20 cellular contexts compared by ENCODE assay signal in genomic region chr19:36003284-36003683, GRCh38. TPM values are rescaled to one million over a fixed set of nuclear protein-coding genes. Genes with fewer than 3 reads are reported as not detected.
DNase-seq lines count a peak whose midpoint lies in the region; ATAC-seq, FAIRE-seq and TF ChIP-seq lines count a peak whose summit lies in the region.
"Had no signal": no experiment of that assay in that cellular context is flagged by ENCODE, and none has a peak within 500 bp of the region (broad histone marks: within the 10 kb centered on the region; RNA-seq: fewer than 3 reads in every experiment).

No MANE protein-coding gene starts in this region.

- H4K8ac ChIP-seq in neuronal stem cell (ENCODE audit: low read depth, low read length), result no peak overlapping the region

- DNase-seq in A549 (ENCODE audit: low read depth in 1 of 2, low spot score in 1 of 2) (no peak), neuronal stem cell (ENCODE audit: low spot score) (no peak), putamen (ENCODE audit: low spot score) (no peak), NCI-H2029 treated with DMSO at 0.1 percent for 48 hours (lab: John Stamatoyannopoulos, UW) (no peak), right atrium auricular region (ENCODE audit: low spot score) (no peak)
- DNase-seq: Caco-2; CD4-positive, CD25-positive, alpha-beta regulatory T cell; CD8-positive, alpha-beta T cell; DMS153; DND-41; GM23248; H7; HCEC 1CT had no signal

- no peak overlapping the region for H3K9ac ChIP-seq in neuronal stem cell (ENCODE audit: low read depth, low read length, poor library complexity)
- H3K9ac ChIP-seq: BLaER1, GM23248 had no signal

- no peak overlapping the region for H3K18ac ChIP-seq in neuronal stem cell (ENCODE audit: low read length)

- peak overlapping the region; percentile 10 for H2BK12ac ChIP-seq in neuronal stem cell (ENCODE audit: low read length)

- TF ChIP-seq RAD21 in A549 (conservative IDR thresholded peaks at IDR 0.05 in 1 of 2, IDR thresholded peaks at IDR 0.05 in 1 of 2), result no peak

- 89% methylated on average over 4 of the region's 4 CpGs for WGBS in A549 (ENCODE audit: missing lambda C conversion rate)
- WGBS in neuronal stem cell (ENCODE audit: extremely low coverage in 2 of 2, insufficient read length in 2 of 2, insufficient replicate concordance in 1 of 2), 2 donors, result no CpG with 5 or more reads among the region's 4 CpGs

- POLR2A ChIA-PET in A549 (lab: Yijun Ruan, JAX) (interaction anchor here (1.0 to 1.7 kb wide), 1 partner anchor 11 kb away, joined by 3 to 5 read pairs; the partner anchor contains the start of gene ALKBH6), HEK293 (lab: Yijun Ruan, JAX) (interaction anchor here (0.7 to 6.4 kb wide), 2 partner anchors 11 to 114 kb away, joined by 3 to 37 read pairs; partner anchors contain the start of gene ALKBH6)

- peak overlapping the region; percentile 53 for H4K91ac ChIP-seq in neuronal stem cell (ENCODE audit: low read depth, low read length, poor library complexity)

- H2BK5ac ChIP-seq in neuronal stem cell (ENCODE audit: low read length), result no peak overlapping the region

- peaks cover 11% of the 10 kb centered on the region for H3K4me1 ChIP-seq in A549
- H3K4me1 ChIP-seq in HEK293 (ENCODE audit: control insufficient read depth, insufficient read depth, low read length), result peaks cover 6% of the 10 kb centered on the region; the same call in 1 of the 2 replicates
- H3K4me1 ChIP-seq in neuronal stem cell (ENCODE audit: control insufficient read depth in 2 of 2, insufficient read depth in 1 of 2, low read depth in 1 of 2, low read length in 2 of 2), result no peaks in the 10 kb centered on the region
- peaks cover 0 to 16% of the 10 kb centered on the region in 2 donors for H3K4me1 ChIP-seq in right atrium auricular region
- H3K4me1 ChIP-seq: Caco-2 had no signal

- TF ChIP-seq EP300 in A549 (IDR thresholded peaks at IDR 0.05), result no peak

- FAIRE-seq in A549 (lab: Jason Lieb, UNC), result peak; percentile 7
- FAIRE-seq: G401.6, GM12892, GM19239, H1 had no signal

- CTCF ChIA-PET in A549 (lab: Yijun Ruan, JAX) (interaction anchor here (1.0 to 2.8 kb wide), 5 partner anchors 9 to 58 kb away, joined by 3 to 9 read pairs (median 7); partner anchors contain the start of gene ALKBH6), HEK293 (lab: Yijun Ruan, JAX) (interaction anchor here (0.7 to 1.0 kb wide), 2 partner anchors 9 to 411 kb away, joined by 3 read pairs; no protein-coding TSS in a partner anchor)

- H3K36me3 ChIP-seq in HEK293 (ENCODE audit: control insufficient read depth in 2 of 2, insufficient read depth in 1 of 2, low read length in 2 of 2), result peaks cover 27 to 63% of the 10 kb centered on the region in 2 experiments
- peaks cover 8 to 16% of the 10 kb centered on the region in 2 donors for H3K36me3 ChIP-seq in neuronal stem cell (replicated peaks in 1 of 2; ENCODE audit: control insufficient read depth in 2 of 2, insufficient read depth in 2 of 2, low read length in 2 of 2)
- peaks cover 2% of the 10 kb centered on the region for H3K36me3 ChIP-seq in right atrium auricular region

- H2BK15ac ChIP-seq in neuronal stem cell (ENCODE audit: low read length), result no peak overlapping the region

- no peak for TF ChIP-seq POLR2A in A549 (IDR thresholded peaks at IDR 0.05; ENCODE audit: low read length)

- H3K27ac ChIP-seq in A549 (no peak overlapping the region), HEK293 (ENCODE audit: extremely low read depth, low read depth, low read length) (no peak overlapping the region), neuronal stem cell (replicated peaks; ENCODE audit: low read length) (no peak overlapping the region), right atrium auricular region (no peak overlapping the region)
- H3K27ac ChIP-seq: BLaER1, C4-2B, GM23248 had no signal

- H3K23ac ChIP-seq in neuronal stem cell (ENCODE audit: low read depth, low read length, poor library complexity), result peak overlapping the region; percentile 65

- H3K14ac ChIP-seq in neuronal stem cell (ENCODE audit: low read length), result no peak overlapping the region

- no peak for ATAC-seq in A549
- ATAC-seq: CD8-positive, alpha-beta T cell had no signal

- H3K4ac ChIP-seq in neuronal stem cell (ENCODE audit: low read length), result no peak overlapping the region

- H2BK120ac ChIP-seq in neuronal stem cell (ENCODE audit: low read depth, low read length), result no peak overlapping the region

- no peak overlapping the region for H2AK5ac ChIP-seq in neuronal stem cell (ENCODE audit: low read depth, low read length)

- H3K9me3 ChIP-seq in A549, result no peaks in the 10 kb centered on the region
- H3K9me3 ChIP-seq in HEK293 (ENCODE audit: control insufficient read depth, insufficient read depth, low read depth, low read length), result no peaks in the 10 kb centered on the region; the same call in 1 of the 2 replicates
- H3K9me3 ChIP-seq in neuronal stem cell (replicated peaks in 1 of 2; ENCODE audit: control insufficient read depth in 2 of 2, insufficient read depth in 1 of 2, low read depth in 1 of 2, low read length in 2 of 2), result no peaks in the 10 kb centered on the region
- H3K9me3 ChIP-seq in right atrium auricular region, result no peaks in the 10 kb centered on the region
- H3K9me3 ChIP-seq: BLaER1, Caco-2 had no signal

- TF ChIP-seq CTCF in A549 (IDR thresholded peaks at IDR 0.05) (no peak), HEK293 (tag by site-specific recombination; IDR thresholded peaks at IDR 0.05) (no peak), right atrium auricular region (IDR thresholded peaks at IDR 0.05) (no peak)

- H3K79me1 ChIP-seq in neuronal stem cell (ENCODE audit: low read depth, low read length), result peaks cover 11% of the 10 kb centered on the region

- H3K4me2 ChIP-seq in A549 (no peak overlapping the region), neuronal stem cell (ENCODE audit: insufficient read depth, low read length, poor library complexity, severe bottlenecking) (no peak overlapping the region)
- H3K4me2 ChIP-seq: BLaER1 had no signal

- no peak overlapping the region for H2AFZ ChIP-seq in neuronal stem cell (ENCODE audit: low read length)
- H2AFZ ChIP-seq: GM23248 had no signal

- H3K27me3 ChIP-seq in neuronal stem cell (ENCODE audit: control insufficient read depth in 3 of 3, insufficient read depth in 3 of 3, low read depth in 1 of 3, low read length in 3 of 3), result peaks cover 0 to 2% (median 0%) of the 10 kb centered on the region in 3 experiments
- no peaks in the 10 kb centered on the region for H3K27me3 ChIP-seq in right atrium auricular region

- H3K4me3 ChIP-seq in A549 (no peak overlapping the region), HEK293 (ENCODE audit: low read depth, low read length) (no peak overlapping the region), neuronal stem cell (ENCODE audit: low read length in 2 of 2) (no peak overlapping the region), right atrium auricular region (no peak overlapping the region)
- H3K4me3 ChIP-seq: BLaER1, GM23248 had no signal

TF ChIP-seq in HEK293, 187 proteins besides CTCF, POLR2A, EP300 and RAD21 (continues in another document):
- no peak for TF ChIP-seq ZFP3 (tag by site-specific recombination; IDR thresholded peaks at IDR 0.05; ENCODE audit: low read depth)

RNA-seq across cellular contexts. Expression of gene SYNE4, which starts 5.3 kb away (rescaled TPM):
- polyA plus RNA-seq in A549 (2011; rRNA removed) (0.56 and 0.60 TPM in 2 replicates), A549 (2017; fragmentation: RNase III; extraction: RNeasy Plus Mini Kit Qiagen cat#74134 plus additional on column Dnase treatment) (0.37 to 0.49 TPM (median 0.44 TPM) in 3 replicates)
- polyA plus RNA-seq in A549 (2012; cell fraction: cytosol; rRNA removed), result 0.47 and 0.52 TPM in 2 replicates
- 4.8 and 5.1 TPM in 2 replicates for polyA plus RNA-seq in A549 (2012; cell fraction: nucleus; rRNA removed)
- polyA minus RNA-seq in A549 (2011; rRNA and poly(A)+ RNA removed), result 0.15 and 0.37 TPM in 2 replicates
- 3.9 TPM for polyA plus RNA-seq in neuronal stem cell (2013, experiment 1 of 2)
- polyA plus RNA-seq in neuronal stem cell (2013, experiment 2 of 2), result 3.9 TPM
- not detected for total RNA-seq in right atrium auricular region
- total RNA-seq: GM23248 had no signal

RNA-seq across cellular contexts. Expression of gene SDHAF1, which starts 8.3 kb away (rescaled TPM):
- polyA plus RNA-seq in A549 (2011; rRNA removed) (22.8 and 25.3 TPM in 2 replicates), A549 (2017; fragmentation: RNase III; extraction: RNeasy Plus Mini Kit Qiagen cat#74134 plus additional on column Dnase treatment) (22.6 to 27.1 TPM (median 23.2 TPM) in 3 replicates)
- 55.6 and 62.5 TPM in 2 replicates for polyA plus RNA-seq in A549 (2012; cell fraction: cytosol; rRNA removed)
- polyA plus RNA-seq in A549 (2012; cell fraction: nucleus; rRNA removed), result 41.6 and 44.6 TPM in 2 replicates
- polyA minus RNA-seq in A549 (2011; rRNA and poly(A)+ RNA removed), result 5.9 and 8.5 TPM in 2 replicates
- 16.9 TPM for polyA plus RNA-seq in neuronal stem cell (2013, experiment 1 of 2)
- 15.6 TPM for polyA plus RNA-seq in neuronal stem cell (2013, experiment 2 of 2)
- total RNA-seq in right atrium auricular region, result 10 to 100 TPM; 30.8 to 34.9 TPM

RNA-seq across cellular contexts. Expression of gene ALKBH6, which starts 10.7 kb away (rescaled TPM):
- polyA plus RNA-seq in A549 (2011; rRNA removed) (27.5 and 34.2 TPM in 2 replicates), A549 (2017; fragmentation: RNase III; extraction: RNeasy Plus Mini Kit Qiagen cat#74134 plus additional on column Dnase treatment) (40.4 to 47.1 TPM (median 46.4 TPM) in 3 replicates)
- 52.0 and 67.0 TPM in 2 replicates for polyA plus RNA-seq in A549 (2012; cell fraction: cytosol; rRNA removed)
- 104 and 143 TPM in 2 replicates for polyA plus RNA-seq in A549 (2012; cell fraction: nucleus; rRNA removed)
- 10.6 and 13.2 TPM in 2 replicates for polyA minus RNA-seq in A549 (2011; rRNA and poly(A)+ RNA removed)
- polyA plus RNA-seq in neuronal stem cell (2013, experiment 1 of 2), result 20.4 TPM
- polyA plus RNA-seq in neuronal stem cell (2013, experiment 2 of 2), result 19.3 TPM
- 10 to 100 TPM; 16.2 to 16.5 TPM for total RNA-seq in right atrium auricular region

RNA-seq across cellular contexts. Expression of gene CLIP3, which starts 29.4 kb away (rescaled TPM):
- polyA plus RNA-seq in A549 (2011; rRNA removed), result 1.1 and 1.4 TPM in 2 replicates
- 0.62 and 0.67 TPM in 2 replicates for polyA plus RNA-seq in A549 (2012; cell fraction: cytosol; rRNA removed)
- polyA plus RNA-seq in A549 (2012; cell fraction: nucleus; rRNA removed), result 7.1 and 8.6 TPM in 2 replicates
- 1.3 to 1.9 TPM (median 1.5 TPM) in 3 replicates for polyA plus RNA-seq in A549 (2017; fragmentation: RNase III; extraction: RNeasy Plus Mini Kit Qiagen cat#74134 plus additional on column Dnase treatment)
- 0.58 and 0.88 TPM in 2 replicates for polyA minus RNA-seq in A549 (2011; rRNA and poly(A)+ RNA removed)
- 106 TPM for polyA plus RNA-seq in neuronal stem cell (2013, experiment 1 of 2)
- polyA plus RNA-seq in neuronal stem cell (2013, experiment 2 of 2), result 105 TPM
- 10 to 100 TPM in 1 of 2 donors, 1 to 10 TPM in 1; 5.1 to 10.7 TPM for total RNA-seq in right atrium auricular region

RNA-seq across cellular contexts. Expression of gene THAP8, which starts 50.8 kb away (rescaled TPM):
- 3.1 and 3.2 TPM in 2 replicates for polyA plus RNA-seq in A549 (2011; rRNA removed)
- 6.2 and 8.7 TPM in 2 replicates for polyA plus RNA-seq in A549 (2012; cell fraction: cytosol; rRNA removed)
- polyA plus RNA-seq in A549 (2012; cell fraction: nucleus; rRNA removed), result 8.7 and 12.2 TPM in 2 replicates
- 7.0 to 7.5 TPM (median 7.5 TPM) in 3 replicates for polyA plus RNA-seq in A549 (2017; fragmentation: RNase III; extraction: RNeasy Plus Mini Kit Qiagen cat#74134 plus additional on column Dnase treatment)
- 1.5 and 2.7 TPM in 2 replicates for polyA minus RNA-seq in A549 (2011; rRNA and poly(A)+ RNA removed)
- polyA plus RNA-seq in neuronal stem cell (2013, experiment 1 of 2), result 8.9 TPM
- 8.0 TPM for polyA plus RNA-seq in neuronal stem cell (2013, experiment 2 of 2)
- total RNA-seq in right atrium auricular region, result 10 to 100 TPM in 1 of 2 donors, 1 to 10 TPM in 1; 5.7 to 11.6 TPM
